In genomic region chr2:238320246-238320647, GRCh38 we compare ENCODE assay signal across 8 cellular contexts. TPM values are rescaled to one million over a fixed set of nuclear protein-coding genes. Genes with fewer than 3 reads are reported as not detected.
DNase-seq lines count a peak whose midpoint lies in the region; ATAC-seq and TF ChIP-seq lines count a peak whose summit lies in the region.

Gene TRAF3IP1, plus strand, starts transcription at chr2:238320518. Its CDS starts 145 bp downstream, at chr2:238320663.

- no peaks in the 10 kb centered on the region for H3K9me3 ChIP-seq in esophagus muscularis mucosa
- H3K9me3 ChIP-seq in muscle layer of duodenum (ENCODE audit: control insufficient read depth in 1 of 2, low read length in 2 of 2) = no peaks in the 10 kb centered on the region

- no peak within 1 kb of the TSS for H3K27ac Mint-ChIP-seq in activated T-cell treated with anti-CD3 and anti-CD28 coated beads, Interleukin-2, amount 50 U/mL, for 24 hours

- H3K4me3 ChIP-seq in esophagus muscularis mucosa (peak within 1 kb of the TSS; percentile 85 to 97 (median 88)), muscle layer of duodenum (ENCODE audit: low read depth in 1 of 2, low read length in 2 of 2) (peak within 1 kb of the TSS; percentile 66 to 78)

- H3K27ac ChIP-seq in esophagus muscularis mucosa (replicated peaks in 1 of 4) (peak within 1 kb of the TSS; percentile 67 to 81 (median 79)), muscle layer of duodenum (ENCODE audit: low read length) (peak within 1 kb of the TSS; percentile 79)

- peaks cover 20% of the 10 kb centered on the region for H3K4me1 Mint-ChIP-seq in activated T-cell treated with anti-CD3 and anti-CD28 coated beads, Interleukin-2, amount 50 U/mL, for 24 hours (ENCODE audit: low read depth)

- ATAC-seq in GM21515 (IDR thresholded peaks at IDR 0.05; ENCODE audit: unreplicated experiment) = peak; percentile 98

- TF ChIP-seq EP300 in esophagus muscularis mucosa (IDR thresholded peaks at IDR 0.05) = no peak

- DNase-seq in Caki2 (ENCODE audit: low read depth) (peak; percentile 83), HuH-7 (ENCODE audit: low spot score) (peak; percentile 94), OCI-M2 (lab: John Stamatoyannopoulos, UW; ENCODE audit: unreplicated experiment) (peak; percentile 52), esophagus muscularis mucosa (ENCODE audit: extremely low spot score) (peak; percentile 96)
- peak; percentile 90 for DNase-seq in activated T-cell treated with anti-CD3 and anti-CD28 coated beads, Interleukin-2, amount 50 U/mL, for 24 hours
- DNase-seq in stimulated activated CD8-positive, alpha-beta memory T cell treated with anti-CD3 and anti-CD28 coated beads, Interleukin-7, amount 100 ng/mL, for 1 hour (ENCODE audit: low read depth in 2 of 2) = peak; percentile 66 to 74

- peaks cover 16% of the 10 kb centered on the region for H3K36me3 Mint-ChIP-seq in activated T-cell treated with anti-CD3 and anti-CD28 coated beads, Interleukin-2, amount 50 U/mL, for 24 hours (ENCODE audit: low read depth)

- no peaks in the 10 kb centered on the region for H3K9me3 Mint-ChIP-seq in activated T-cell treated with anti-CD3 and anti-CD28 coated beads, Interleukin-2, amount 50 U/mL, for 24 hours

- peaks cover 13 to 29% (median 24%) of the 10 kb centered on the region in 4 donors for H3K4me1 ChIP-seq in esophagus muscularis mucosa
- H3K4me1 ChIP-seq in muscle layer of duodenum (ENCODE audit: control insufficient read depth in 1 of 2, insufficient read depth in 2 of 2, low read length in 2 of 2) = peaks cover 0 to 11% of the 10 kb centered on the region in 2 donors

- peaks cover 4% of the 10 kb centered on the region for H3K27me3 Mint-ChIP-seq in activated T-cell treated with anti-CD3 and anti-CD28 coated beads, Interleukin-2, amount 50 U/mL, for 24 hours

- TF ChIP-seq CTCF in esophagus muscularis mucosa (IDR thresholded peaks at IDR 0.05) = peak in 1 of 3 experiments; percentile 22

- H3K27me3 ChIP-seq in esophagus muscularis mucosa (no peaks in the 10 kb centered on the region), muscle layer of duodenum (ENCODE audit: low read depth, low read length) (no peaks in the 10 kb centered on the region)

- H3K4me3 Mint-ChIP-seq in activated T-cell treated with anti-CD3 and anti-CD28 coated beads, Interleukin-2, amount 50 U/mL, for 24 hours = peak within 1 kb of the TSS; percentile 79

- H3K36me3 ChIP-seq in esophagus muscularis mucosa = peaks cover 0 to 10% (median 0%) of the 10 kb centered on the region in 4 donors
- peaks cover 0 to 5% of the 10 kb centered on the region in 2 donors for H3K36me3 ChIP-seq in muscle layer of duodenum (ENCODE audit: control insufficient read depth in 1 of 2, insufficient read depth in 2 of 2, low read length in 2 of 2)

- WGBS in esophagus muscularis mucosa = no CpG with 5 or more reads among the region's 58 CpGs

- intact Hi-C loops in esophagus muscularis mucosa (cut with DNase I) = no loop called here

- in situ Hi-C loops in Caki2 (cut with HindIII; ENCODE audit: low pct_unique_long_range_greater_than_20kb, low sequenced_read_pairs) = no loop called here

- TF ChIP-seq POLR2A in esophagus muscularis mucosa (IDR thresholded peaks at IDR 0.05; ENCODE audit: low read depth) = no peak

RNA-seq across cellular contexts. Expression of gene TRAF3IP1, which starts in this region (rescaled TPM):
- total RNA-seq in Caki2 (2014; rRNA removed; shearing (Covaris generic); ENCODE audit: low replicate concordance) = 2.1 and 6.8 TPM in 2 replicates
- 10 to 100 TPM; 19.9 to 38.6 (median 23.6) TPM for total RNA-seq in esophagus muscularis mucosa

Comparison
In these comparisons a context has a peak if more than half of its experiments do, and no peak if none do; other contexts are left out.
1. Peak in every context shown above with its lines: DNase-seq, ATAC-seq, H3K4me3 ChIP-seq and H3K27ac ChIP-seq.